Comparison of ENCODE assay signal across 28 cellular contexts in genomic region chr18:46366977-46367376, GRCh38.
"Had no signal": no experiment of that assay in that cellular context is flagged by ENCODE, and none has a peak within 500 bp of the region (broad histone marks: within the 10 kb centered on the region; RNA-seq: fewer than 3 reads in every experiment).

No MANE protein-coding gene starts in this region.

- DNase-seq: activated CD4-positive, alpha-beta memory T cell treated with anti-CD3 and anti-CD28 coated beads for 36 hours; activated CD4-positive, alpha-beta T cell treated with anti-CD3 and anti-CD28 coated beads for 36 hours; activated CD4-positive, alpha-beta T cell treated with anti-CD3 and anti-CD28 coated beads, Interleukin-2, amount 10 ng/mL, durations not matched to agents 24 days and 14 days; activated CD4-positive, CD25-positive, alpha-beta regulatory T cell; activated CD4-positive, CD25-positive, alpha-beta regulatory T cell treated with anti-CD3 and anti-CD28 coated beads, Interleukin-2, amount 50 U/mL, for 72 hours; activated CD8-positive, alpha-beta memory T cell treated with anti-CD3 and anti-CD28 coated beads, Interleukin-2, amount 10 ng/mL, durations not matched to agents 7 days and 5 days; activated CD8-positive, alpha-beta memory T cell treated with anti-CD3 and anti-CD28 coated beads, Interleukin-2, amount 50 U/mL, for 4 hours; activated CD8-positive, alpha-beta T cell treated with anti-CD3 and anti-CD28 coated beads, Interleukin-2, amount 10 ng/mL, durations not matched to agents 7 days and 5 days; activated effector memory CD4-positive, alpha-beta T cell treated with anti-CD3 and anti-CD28 coated beads, Interleukin-2, amount 50 U/mL, for 16 hours; activated naive CD4-positive, alpha-beta T cell treated with anti-CD3 and anti-CD28 coated beads for 36 hours; activated naive CD8-positive, alpha-beta T cell treated with anti-CD3 and anti-CD28 coated beads for 36 hours; activated naive CD8-positive, alpha-beta T cell treated with anti-CD3 and anti-CD28 coated beads, Interleukin-2, amount 50 U/mL, for 24 hours; activated T-cell treated with anti-CD3 and anti-CD28 coated beads, Interleukin-2, amount 50 U/mL, for 1 hour; activated T-cell treated with anti-CD3 and anti-CD28 coated beads, Interleukin-2, amount 50 U/mL, for 48 hours; adrenal gland; amygdala; aorta; body of pancreas; colonic mucosa; effector CD8-positive, alpha-beta T cell; esophagus squamous epithelium; foreskin melanocyte; T-helper 2 cell had no signal

- H3K4me3 Mint-ChIP-seq: activated CD4-positive, alpha-beta memory T cell treated with anti-CD3 and anti-CD28 coated beads for 36 hours; activated CD4-positive, alpha-beta T cell treated with anti-CD3 and anti-CD28 coated beads for 36 hours; activated CD4-positive, alpha-beta T cell treated with anti-CD3 and anti-CD28 coated beads, Interleukin-2, amount 10 ng/mL, durations not matched to agents 24 days and 14 days; activated CD8-positive, alpha-beta memory T cell treated with anti-CD3 and anti-CD28 coated beads, Interleukin-2, amount 10 ng/mL, durations not matched to agents 7 days and 5 days; activated CD8-positive, alpha-beta T cell treated with anti-CD3 and anti-CD28 coated beads, Interleukin-2, amount 10 ng/mL, durations not matched to agents 7 days and 5 days; activated naive CD4-positive, alpha-beta T cell treated with anti-CD3 and anti-CD28 coated beads for 36 hours; activated naive CD4-positive, alpha-beta T cell treated with anti-CD3 and anti-CD28 coated beads, Interleukin-2, amount 50 U/mL, for 24 hours; activated naive CD8-positive, alpha-beta T cell treated with anti-CD3 and anti-CD28 coated beads for 36 hours; activated naive CD8-positive, alpha-beta T cell treated with anti-CD3 and anti-CD28 coated beads, Interleukin-2, amount 50 U/mL, for 24 hours; activated T-helper 1 cell treated with anti-CD3 and anti-CD28 coated beads, Interleukin-12 subunit alpha, Interleukin-12 subunit beta, Interleukin-2, Interleukin-4 antibody, amounts not matched to agents 30 ng/mL and 10 ng/mL and 1 ng/mL, durations not matched to agents 14 hours and 24 hours and 36 hours; central memory CD8-positive, alpha-beta T cell had no signal

- H3K27me3 Mint-ChIP-seq: activated CD4-positive, alpha-beta memory T cell treated with anti-CD3 and anti-CD28 coated beads for 36 hours; activated CD4-positive, alpha-beta T cell treated with anti-CD3 and anti-CD28 coated beads for 36 hours; activated CD8-positive, alpha-beta memory T cell treated with anti-CD3 and anti-CD28 coated beads, Interleukin-2, amount 10 ng/mL, durations not matched to agents 7 days and 5 days; activated naive CD4-positive, alpha-beta T cell treated with anti-CD3 and anti-CD28 coated beads, Interleukin-2, amount 50 U/mL, for 24 hours; activated naive CD8-positive, alpha-beta T cell treated with anti-CD3 and anti-CD28 coated beads for 36 hours; activated naive CD8-positive, alpha-beta T cell treated with anti-CD3 and anti-CD28 coated beads, Interleukin-2, amount 50 U/mL, for 24 hours; central memory CD8-positive, alpha-beta T cell had no signal

- H3K27ac Mint-ChIP-seq: activated CD4-positive, alpha-beta memory T cell treated with anti-CD3 and anti-CD28 coated beads for 36 hours; activated CD4-positive, alpha-beta T cell treated with anti-CD3 and anti-CD28 coated beads for 36 hours; activated CD4-positive, alpha-beta T cell treated with anti-CD3 and anti-CD28 coated beads, Interleukin-2, amount 10 ng/mL, durations not matched to agents 24 days and 14 days; activated CD8-positive, alpha-beta memory T cell treated with anti-CD3 and anti-CD28 coated beads, Interleukin-2, amount 10 ng/mL, durations not matched to agents 7 days and 5 days; activated CD8-positive, alpha-beta T cell treated with anti-CD3 and anti-CD28 coated beads, Interleukin-2, amount 10 ng/mL, durations not matched to agents 7 days and 5 days; activated naive CD4-positive, alpha-beta T cell treated with anti-CD3 and anti-CD28 coated beads for 36 hours; activated naive CD4-positive, alpha-beta T cell treated with anti-CD3 and anti-CD28 coated beads, Interleukin-2, amount 50 U/mL, for 24 hours; activated naive CD8-positive, alpha-beta T cell treated with anti-CD3 and anti-CD28 coated beads for 36 hours; activated naive CD8-positive, alpha-beta T cell treated with anti-CD3 and anti-CD28 coated beads, Interleukin-2, amount 50 U/mL, for 24 hours; activated T-helper 1 cell treated with anti-CD3 and anti-CD28 coated beads, Interleukin-12 subunit alpha, Interleukin-12 subunit beta, Interleukin-2, Interleukin-4 antibody, amounts not matched to agents 30 ng/mL and 10 ng/mL and 1 ng/mL, durations not matched to agents 14 hours and 24 hours and 36 hours; activated T-helper 2 cell treated with anti-CD3 and anti-CD28 coated beads, Interferon-gamma antibody, Interleukin-2, Interleukin-4, amounts not matched to agents 10 μg/mL and 5 μg/mL and 100 μg/mL, durations not matched to agents 14 hours and 24 hours and 36 hours had no signal

- H3K4me1 Mint-ChIP-seq: activated CD4-positive, alpha-beta T cell treated with anti-CD3 and anti-CD28 coated beads for 36 hours; activated CD4-positive, alpha-beta T cell treated with anti-CD3 and anti-CD28 coated beads, Interleukin-2, amount 10 ng/mL, durations not matched to agents 24 days and 14 days; activated CD8-positive, alpha-beta memory T cell treated with anti-CD3 and anti-CD28 coated beads, Interleukin-2, amount 10 ng/mL, durations not matched to agents 7 days and 5 days; activated naive CD4-positive, alpha-beta T cell treated with anti-CD3 and anti-CD28 coated beads, Interleukin-2, amount 50 U/mL, for 24 hours; activated naive CD8-positive, alpha-beta T cell treated with anti-CD3 and anti-CD28 coated beads for 36 hours; activated naive CD8-positive, alpha-beta T cell treated with anti-CD3 and anti-CD28 coated beads, Interleukin-2, amount 50 U/mL, for 24 hours; central memory CD8-positive, alpha-beta T cell had no signal

- H3K36me3 Mint-ChIP-seq: activated CD4-positive, alpha-beta memory T cell treated with anti-CD3 and anti-CD28 coated beads for 36 hours; activated CD8-positive, alpha-beta memory T cell treated with anti-CD3 and anti-CD28 coated beads, Interleukin-2, amount 10 ng/mL, durations not matched to agents 7 days and 5 days; activated naive CD4-positive, alpha-beta T cell treated with anti-CD3 and anti-CD28 coated beads, Interleukin-2, amount 50 U/mL, for 24 hours; activated naive CD8-positive, alpha-beta T cell treated with anti-CD3 and anti-CD28 coated beads for 36 hours had no signal

- H3K9me3 Mint-ChIP-seq: activated CD4-positive, alpha-beta memory T cell treated with anti-CD3 and anti-CD28 coated beads for 36 hours; activated CD4-positive, alpha-beta T cell treated with anti-CD3 and anti-CD28 coated beads, Interleukin-2, amount 10 ng/mL, durations not matched to agents 24 days and 14 days; activated naive CD4-positive, alpha-beta T cell treated with anti-CD3 and anti-CD28 coated beads for 36 hours; activated naive CD4-positive, alpha-beta T cell treated with anti-CD3 and anti-CD28 coated beads, Interleukin-2, amount 50 U/mL, for 24 hours; activated naive CD8-positive, alpha-beta T cell treated with anti-CD3 and anti-CD28 coated beads for 36 hours; activated naive CD8-positive, alpha-beta T cell treated with anti-CD3 and anti-CD28 coated beads, Interleukin-2, amount 50 U/mL, for 24 hours; activated T-helper 1 cell treated with anti-CD3 and anti-CD28 coated beads, Interleukin-12 subunit alpha, Interleukin-12 subunit beta, Interleukin-2, Interleukin-4 antibody, amounts not matched to agents 30 ng/mL and 10 ng/mL and 1 ng/mL, durations not matched to agents 14 hours and 24 hours and 36 hours; activated T-helper 2 cell treated with anti-CD3 and anti-CD28 coated beads, Interferon-gamma antibody, Interleukin-2, Interleukin-4, amounts not matched to agents 10 μg/mL and 5 μg/mL and 100 μg/mL, durations not matched to agents 14 hours and 24 hours and 36 hours had no signal

- ATAC-seq: activated CD4-positive, alpha-beta T cell treated with anti-CD3 and anti-CD28 coated beads for 36 hours; activated CD8-positive, alpha-beta memory T cell treated with anti-CD3 and anti-CD28 coated beads, Interleukin-2, amount 10 ng/mL, durations not matched to agents 7 days and 5 days; activated CD8-positive, alpha-beta T cell treated with anti-CD3 and anti-CD28 coated beads, Interleukin-2, amount 10 ng/mL, durations not matched to agents 7 days and 5 days; activated naive CD8-positive, alpha-beta T cell treated with anti-CD3 and anti-CD28 coated beads, Interleukin-2, amount 50 U/mL, for 24 hours; body of pancreas; gastroesophageal sphincter had no signal
